In genomic region chr6:83708546-83708969, GRCh38 we compare ENCODE assay signal across 8 cellular contexts. TPM values are rescaled to one million over a fixed set of nuclear protein-coding genes. Genes with fewer than 3 reads are reported as not detected.
DNase-seq lines count a peak whose midpoint lies in the region; ATAC-seq, FAIRE-seq and TF ChIP-seq lines count a peak whose summit lies in the region.

No MANE protein-coding gene starts in this region.

- no peak overlapping the region for H3K27ac Mint-ChIP-seq in mesothelial cell of epicardium
- H3K27ac Mint-ChIP-seq in activated T-helper 17 cell treated with anti-CD3 and anti-CD28 coated beads, Interleukin-2, amount 50 U/mL, for 72 hours, result no peak overlapping the region

- no peak overlapping the region for H3K27ac ChIP-seq in HUES6 (ENCODE audit: low read depth, low read length)
- H3K27ac ChIP-seq in cingulate gyrus (ENCODE audit: low read depth, low read length), result peak overlapping the region; percentile 71
- H3K27ac ChIP-seq in small intestine (ENCODE audit: low read depth in 1 of 2, low read length in 1 of 2), result no peak overlapping the region

- no peaks in the 10 kb centered on the region for H3K36me3 Mint-ChIP-seq in mesothelial cell of epicardium
- H3K36me3 Mint-ChIP-seq in activated T-helper 17 cell treated with anti-CD3 and anti-CD28 coated beads, Interleukin-2, amount 50 U/mL, for 72 hours (ENCODE audit: low read depth), result no peaks in the 10 kb centered on the region

- no peaks in the 10 kb centered on the region for H3K9me3 ChIP-seq in HUES6 (ENCODE audit: control insufficient read depth, insufficient read depth, low read depth, low read length)
- H3K9me3 ChIP-seq in small intestine (ENCODE audit: control insufficient read depth, low read depth), result no peaks in the 10 kb centered on the region

- H3K4me1 Mint-ChIP-seq in mesothelial cell of epicardium, result peaks cover 8% of the 10 kb centered on the region
- no peaks in the 10 kb centered on the region for H3K4me1 Mint-ChIP-seq in activated T-helper 17 cell treated with anti-CD3 and anti-CD28 coated beads, Interleukin-2, amount 50 U/mL, for 72 hours

- peaks cover 78% of the 10 kb centered on the region for H3K27me3 Mint-ChIP-seq in mesothelial cell of epicardium (ENCODE audit: low read depth)
- H3K27me3 Mint-ChIP-seq in activated T-helper 17 cell treated with anti-CD3 and anti-CD28 coated beads, Interleukin-2, amount 50 U/mL, for 72 hours, result peaks cover 43% of the 10 kb centered on the region

- no peak for ATAC-seq in HG03175 (IDR thresholded peaks at IDR 0.05; ENCODE audit: unreplicated experiment)
- ATAC-seq in activated T-helper 17 cell treated with anti-CD3 and anti-CD28 coated beads, Interleukin-2, amount 50 U/mL, for 72 hours (replicated peaks), result no peak

- H3K9me3 Mint-ChIP-seq in mesothelial cell of epicardium, result peaks cover 19% of the 10 kb centered on the region
- peaks cover 8% of the 10 kb centered on the region for H3K9me3 Mint-ChIP-seq in activated T-helper 17 cell treated with anti-CD3 and anti-CD28 coated beads, Interleukin-2, amount 50 U/mL, for 72 hours

- peak overlapping the region; percentile 67 for H3K4me3 Mint-ChIP-seq in mesothelial cell of epicardium
- H3K4me3 Mint-ChIP-seq in activated T-helper 17 cell treated with anti-CD3 and anti-CD28 coated beads, Interleukin-2, amount 50 U/mL, for 72 hours, result no peak overlapping the region

- H3K36me3 ChIP-seq in HUES6 (ENCODE audit: control insufficient read depth, insufficient read depth, low read length) (no peaks in the 10 kb centered on the region), small intestine (ENCODE audit: control insufficient read depth in 2 of 2, insufficient read depth in 2 of 2, low read length in 2 of 2) (no peaks in the 10 kb centered on the region)

- H3K27me3 ChIP-seq in HUES6 (ENCODE audit: control insufficient read depth, insufficient read depth, low read length) (peaks cover 69% of the 10 kb centered on the region), small intestine (ENCODE audit: control insufficient read depth in 2 of 2, insufficient read depth in 2 of 2, low read length in 2 of 2) (peaks cover 9 to 19% of the 10 kb centered on the region in 2 donors)

- TF ChIP-seq CTCF in mesothelial cell of epicardium (IDR thresholded peaks at IDR 0.05; ENCODE audit: unreplicated experiment), result no peak

- H3K9ac ChIP-seq in HUES6 (ENCODE audit: low read length), result no peak overlapping the region

- WGBS in small intestine, 3 donors, result 1 to 5% (median 2%) methylated on average over 38 to 52 of the region's 52 CpGs

- H3K4me3 ChIP-seq in HUES6 (ENCODE audit: low read depth, low read length) (peak overlapping the region; percentile 70), small intestine (ENCODE audit: low read depth in 1 of 2, low read length in 2 of 2) (peak overlapping the region in 1 of 2 donors; percentile 44)

- H3K4me1 ChIP-seq in HUES6 (ENCODE audit: control insufficient read depth, insufficient read depth, low read length), result no peaks in the 10 kb centered on the region
- no peaks in the 10 kb centered on the region for H3K4me1 ChIP-seq in small intestine (ENCODE audit: control insufficient read depth in 2 of 2, insufficient read depth in 1 of 2, low read depth in 1 of 2, low read length in 1 of 2)

- FAIRE-seq in small intestine (lab: Jason Lieb, UNC), result no peak

- peak in 10 of 14 donors; percentile 27 to 84 (median 54) for DNase-seq in C1 segment of cervical spinal cord (lab: John Stamatoyannopoulos, UW)
- DNase-seq in mesothelial cell of epicardium (ENCODE audit: low spot score in 2 of 2, unreplicated experiment in 2 of 2), result peak; percentile 20 to 50
- DNase-seq in small intestine, result no peak
- DNase-seq in NCI-H1694 (lab: John Stamatoyannopoulos, UW), result no peak

RNA-seq across cellular contexts. Expression of gene SNAP91, which starts 0.3 kb away (rescaled TPM):
- total RNA-seq in mesothelial cell of epicardium, result 0.40 to 1.3 TPM (median 0.88 TPM) in 3 replicates
- total RNA-seq in activated T-helper 17 cell treated with anti-CD3 and anti-CD28 coated beads, Interleukin-2, amount 50 U/mL, for 72 hours, result not detected
- polyA plus RNA-seq in small intestine, result 1 to 10 TPM in 1 of 3 donors, under 1 TPM in 1, not detected in 1; 0.81 to 1.9 TPM

Comparison
In these comparisons a context has a peak if more than half of its experiments do, and no peak if none do; other contexts are left out.
1. DNase-seq: peak in C1 segment of cervical spinal cord (10 of 14) and mesothelial cell of epicardium (2 of 2); none in small intestine (single experiment) and NCI-H1694 (single experiment).